Comparison of ENCODE assay signal across 25 cellular contexts in genomic region chr14:74476607-74477006, GRCh38. TPM values are rescaled to one million over a fixed set of nuclear protein-coding genes. Genes with fewer than 3 reads are reported as not detected.
DNase-seq lines count a peak whose midpoint lies in the region; ATAC-seq, FAIRE-seq and TF ChIP-seq lines count a peak whose summit lies in the region.
"Had no signal": no experiment of that assay in that cellular context is flagged by ENCODE, and none has a peak within 500 bp of the region (broad histone marks: within the 10 kb centered on the region; RNA-seq: fewer than 3 reads in every experiment).

No MANE protein-coding gene starts in this region.

- FAIRE-seq in kidney (lab: Jason Lieb, UNC) = no peak

- H3K4me3 ChIP-seq in kidney (ENCODE audit: low read length in 2 of 2) = no peak overlapping the region
- H3K4me3 ChIP-seq: GM23248, skin epidermis, vagina had no signal

- no peaks in the 10 kb centered on the region for H3K4me1 ChIP-seq in kidney (ENCODE audit: control insufficient read depth in 1 of 2, insufficient read depth in 1 of 2, low read depth in 1 of 2, low read length in 2 of 2)
- H3K4me1 ChIP-seq: vagina had no signal

- DNase-seq in NCI-H748 (lab: John Stamatoyannopoulos, UW; ENCODE audit: unreplicated experiment) = peak; percentile 13
- DNase-seq in NCI-H748 treated with DMSO at 0.1 percent for 48 hours (lab: John Stamatoyannopoulos, UW) = no peak
- DNase-seq in kidney = peak; percentile 31
- peak; percentile 55 for DNase-seq in superior temporal gyrus (ENCODE audit: extremely low spot score)
- no peak for DNase-seq in activated CD4-positive, alpha-beta T cell treated with anti-CD3 and anti-CD28 coated beads for 48 hours
- DNase-seq in left cardiac atrium = no peak
- DNase-seq: activated CD4-positive, alpha-beta T cell treated with anti-CD3 and anti-CD28 coated beads, Interleukin-2, amount 10 ng/mL, durations not matched to agents 7 days and 5 days; activated CD8-positive, alpha-beta memory T cell treated with anti-CD3 and anti-CD28 coated beads, Interleukin-2, amount 10 ng/mL, durations not matched to agents 7 days and 5 days; activated naive CD4-positive, alpha-beta T cell treated with anti-CD3 and anti-CD28 coated beads, Interleukin-2, amount 10 ng/mL, durations not matched to agents 7 days and 5 days; central memory CD4-positive, alpha-beta T cell; DND-41; GM23248; KG1; NCI-H2171 treated with DMSO at 0.1 percent for 48 hours; NCI-H774; OCI-M1 had no signal

- peaks cover 13 to 42% of the 10 kb centered on the region in 2 donors for H3K36me3 ChIP-seq in kidney (ENCODE audit: control insufficient read depth in 1 of 2, insufficient read depth in 2 of 2, low read length in 2 of 2)

- no peak for TF ChIP-seq CTCF in kidney (IDR thresholded peaks at IDR 0.05; ENCODE audit: borderline replicate concordance, extremely low read depth, insufficient read depth)

- H3K9ac ChIP-seq in kidney (ENCODE audit: low read length in 2 of 2) = no peak overlapping the region

- H3K9me3 ChIP-seq in kidney (ENCODE audit: control insufficient read depth in 1 of 2, low read length in 2 of 2) = no peaks in the 10 kb centered on the region
- H3K9me3 ChIP-seq: vagina had no signal

- H3K27ac ChIP-seq in angular gyrus (ENCODE audit: low read depth, low read length) = peak overlapping the region; percentile 23
- no peak overlapping the region for H3K27ac ChIP-seq in kidney (ENCODE audit: low read depth in 2 of 2, low read length in 2 of 2)
- H3K27ac ChIP-seq: vagina had no signal

- ATAC-seq in esophagus mucosa (no peak), left cardiac atrium (no peak)
- ATAC-seq: activated CD8-positive, alpha-beta memory T cell treated with anti-CD3 and anti-CD28 coated beads, Interleukin-2, amount 10 ng/mL, durations not matched to agents 7 days and 5 days; natural killer cell treated with Interleukin-12 subunit alpha and Interleukin-12 subunit beta and Interleukin-15 and Interleukin-18, amount 100 ng/mL, for 72 hours had no signal

- intact Hi-C loops in kidney (cut with DNase I) (loop anchor here (10.0 kb wide), 1 partner anchor 112 kb away; no protein-coding TSS in a partner anchor), left cardiac atrium (cut with DNase I) (loop anchor here in 1 of 2 donors (5.0 kb wide), 1 partner anchor 114 kb away; no protein-coding TSS in a partner anchor)

RNA-seq across cellular contexts. Expression of gene NPC2, which starts 16.5 kb away (rescaled TPM):
- total RNA-seq in kidney (217 TPM), esophagus mucosa (100 TPM), left cardiac atrium (100 to 1,000 TPM; 156 to 157 TPM)
- 435 TPM for polyA plus RNA-seq in kidney (ENCODE audit: insufficient read depth, low read depth, low replicate concordance)

RNA-seq across cellular contexts. Expression of gene ISCA2, which starts 17.0 kb away (rescaled TPM):
- total RNA-seq in kidney (27.1 TPM), esophagus mucosa (16.4 TPM), left cardiac atrium (10 to 100 TPM; 34.1 to 39.1 TPM)
- polyA plus RNA-seq in kidney (ENCODE audit: insufficient read depth, low read depth, low replicate concordance) = 60.1 TPM

RNA-seq across cellular contexts. Expression of gene SYNDIG1L, which starts 50.6 kb away (rescaled TPM):
- total RNA-seq in kidney (0.13 TPM), esophagus mucosa (not detected), left cardiac atrium (under 1 TPM in 1 of 2 donors, not detected in 1; 0.24 TPM)
- polyA plus RNA-seq in kidney (ENCODE audit: insufficient read depth, low read depth, low replicate concordance) = 0.47 TPM
- total RNA-seq: activated CD4-positive, alpha-beta T cell treated with anti-CD3 and anti-CD28 coated beads, Interleukin-2, amount 10 ng/mL, durations not matched to agents 7 days and 5 days; activated CD8-positive, alpha-beta memory T cell treated with anti-CD3 and anti-CD28 coated beads, Interleukin-2, amount 10 ng/mL, durations not matched to agents 7 days and 5 days; GM23248; HT1080; natural killer cell treated with Interleukin-12 subunit alpha and Interleukin-12 subunit beta and Interleukin-15 and Interleukin-18, amount 100 ng/mL, for 72 hours; Right ventricle myocardium inferior; T-helper 2 cell treated with Interferon-gamma antibody and Interleukin-4, amounts not matched to agents 100 ng/mL and 5 ng/mL, for 36 hours; vagina had no signal
- polyA plus RNA-seq: BJ, GM23248 had no signal

Comparison
In these comparisons a context has a peak if more than half of its experiments do, and no peak if none do; other contexts are left out.
1. DNase-seq: peak in NCI-H748 (single experiment), kidney (single experiment) and superior temporal gyrus (single experiment); none in NCI-H748 treated with DMSO at 0.1 percent for 48 hours (single experiment), activated CD4-positive, alpha-beta T cell treated with anti-CD3 and anti-CD28 coated beads for 48 hours (single experiment) and left cardiac atrium (single experiment).